Comparison of ENCODE assay signal across 1 cellular context in the genomic region with DNA sequence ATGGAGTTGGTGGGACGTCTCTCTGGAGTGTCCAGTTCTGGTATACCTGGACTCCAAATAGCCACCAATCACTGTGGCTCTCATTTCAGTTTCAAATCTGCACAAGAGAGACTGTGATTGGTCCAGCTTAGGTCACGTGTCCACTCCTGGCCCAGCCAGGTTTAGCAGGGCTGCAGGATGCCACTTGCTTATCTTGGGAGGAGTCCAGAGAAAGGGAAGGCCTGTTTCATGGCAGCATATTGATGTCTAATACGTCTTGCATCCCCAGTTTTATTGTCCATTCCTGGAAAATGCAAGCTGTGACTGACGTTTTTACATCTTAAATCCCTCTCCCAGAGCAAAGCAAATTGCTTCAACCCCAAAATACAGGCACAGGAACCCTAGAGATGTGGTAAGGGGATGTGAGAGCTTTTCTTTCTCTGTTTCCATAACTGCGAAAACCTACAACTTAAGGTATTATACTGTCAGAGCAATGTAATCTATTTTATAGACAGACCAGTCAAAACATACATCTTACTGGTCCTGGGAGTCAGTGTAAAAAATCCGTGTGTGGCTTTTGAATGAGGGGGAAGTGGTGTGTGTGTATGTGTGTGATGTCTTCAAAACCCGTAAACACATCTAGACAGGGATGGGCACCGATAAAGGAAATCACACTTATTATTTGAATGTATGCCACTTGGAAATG.
TF ChIP-seq lines count a peak whose summit lies in the region.

No MANE protein-coding gene starts in this region.

TF ChIP-seq in K562, 482 proteins besides CTCF, POLR2A, EP300 and RAD21 (continued from another document):
- TF ChIP-seq, protein P1, sequence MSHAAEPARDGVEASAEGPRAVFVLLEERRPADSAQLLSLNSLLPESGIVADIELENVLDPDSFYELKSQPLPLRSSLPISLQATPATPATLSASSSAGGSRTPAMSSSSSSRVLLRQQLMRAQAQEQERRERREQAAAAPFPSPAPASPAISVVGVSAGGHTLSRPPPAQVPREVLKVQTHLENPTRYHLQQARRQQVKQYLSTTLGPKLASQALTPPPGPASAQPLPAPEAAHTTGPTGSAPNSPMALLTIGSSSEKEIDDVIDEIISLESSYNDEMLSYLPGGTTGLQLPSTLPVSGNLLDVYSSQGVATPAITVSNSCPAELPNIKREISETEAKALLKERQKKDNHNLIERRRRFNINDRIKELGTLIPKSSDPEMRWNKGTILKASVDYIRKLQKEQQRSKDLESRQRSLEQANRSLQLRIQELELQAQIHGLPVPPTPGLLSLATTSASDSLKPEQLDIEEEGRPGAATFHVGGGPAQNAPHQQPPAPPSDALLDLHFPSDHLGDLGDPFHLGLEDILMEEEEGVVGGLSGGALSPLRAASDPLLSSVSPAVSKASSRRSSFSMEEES (CRISPR knock-in tag; IDR thresholded peaks at IDR 0.05) = peak; percentile 60
- TF ChIP-seq, protein P2, sequence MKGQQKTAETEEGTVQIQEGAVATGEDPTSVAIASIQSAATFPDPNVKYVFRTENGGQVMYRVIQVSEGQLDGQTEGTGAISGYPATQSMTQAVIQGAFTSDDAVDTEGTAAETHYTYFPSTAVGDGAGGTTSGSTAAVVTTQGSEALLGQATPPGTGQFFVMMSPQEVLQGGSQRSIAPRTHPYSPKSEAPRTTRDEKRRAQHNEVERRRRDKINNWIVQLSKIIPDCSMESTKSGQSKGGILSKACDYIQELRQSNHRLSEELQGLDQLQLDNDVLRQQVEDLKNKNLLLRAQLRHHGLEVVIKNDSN (CRISPR knock-in tag; IDR thresholded peaks at IDR 0.05) = peak; percentile 77
- TF ChIP-seq EP400 (IDR thresholded peaks at IDR 0.05) (no peak), CBFA2T2 (conservative IDR thresholded peaks at IDR 0.05) (peak; percentile 38; the same call in 1 of the 2 replicates), ZNF778 (CRISPR knock-in tag; IDR thresholded peaks at IDR 0.05) (no peak), HCFC1 (IDR thresholded peaks at IDR 0.05; ENCODE audit: low read depth, low read length) (no peak), RBM25 (IDR thresholded peaks at IDR 0.05; ENCODE audit: low read depth, low read length, severe bottlenecking) (peak; percentile 9), HIVEP1 (CRISPR knock-in tag; IDR thresholded peaks at IDR 0.05) (no peak), RAD51 (IDR thresholded peaks at IDR 0.05; ENCODE audit: borderline replicate concordance, low read depth) (peak; percentile 90), FOS (IDR thresholded peaks at IDR 0.05; ENCODE audit: extremely low read depth, insufficient read length) (peak; percentile 50), BRD9 (IDR thresholded peaks at IDR 0.05; ENCODE audit: low read depth, partially characterized antibody) (no peak), HMGN3 (IDR thresholded peaks at IDR 0.05; ENCODE audit: borderline replicate concordance, extremely low read depth, insufficient read length, low read depth, low read length) (no peak)
- TF ChIP-seq, protein P3, sequence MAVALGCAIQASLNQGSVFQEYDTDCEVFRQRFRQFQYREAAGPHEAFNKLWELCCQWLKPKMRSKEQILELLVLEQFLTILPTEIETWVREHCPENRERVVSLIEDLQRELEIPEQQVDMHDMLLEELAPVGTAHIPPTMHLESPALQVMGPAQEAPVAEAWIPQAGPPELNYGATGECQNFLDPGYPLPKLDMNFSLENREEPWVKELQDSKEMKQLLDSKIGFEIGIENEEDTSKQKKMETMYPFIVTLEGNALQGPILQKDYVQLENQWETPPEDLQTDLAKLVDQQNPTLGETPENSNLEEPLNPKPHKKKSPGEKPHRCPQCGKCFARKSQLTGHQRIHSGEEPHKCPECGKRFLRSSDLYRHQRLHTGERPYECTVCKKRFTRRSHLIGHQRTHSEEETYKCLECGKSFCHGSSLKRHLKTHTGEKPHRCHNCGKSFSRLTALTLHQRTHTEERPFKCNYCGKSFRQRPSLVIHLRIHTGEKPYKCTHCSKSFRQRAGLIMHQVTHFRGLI (CRISPR knock-in tag; IDR thresholded peaks at IDR 0.05) = no peak
- TF ChIP-seq, protein P4, sequence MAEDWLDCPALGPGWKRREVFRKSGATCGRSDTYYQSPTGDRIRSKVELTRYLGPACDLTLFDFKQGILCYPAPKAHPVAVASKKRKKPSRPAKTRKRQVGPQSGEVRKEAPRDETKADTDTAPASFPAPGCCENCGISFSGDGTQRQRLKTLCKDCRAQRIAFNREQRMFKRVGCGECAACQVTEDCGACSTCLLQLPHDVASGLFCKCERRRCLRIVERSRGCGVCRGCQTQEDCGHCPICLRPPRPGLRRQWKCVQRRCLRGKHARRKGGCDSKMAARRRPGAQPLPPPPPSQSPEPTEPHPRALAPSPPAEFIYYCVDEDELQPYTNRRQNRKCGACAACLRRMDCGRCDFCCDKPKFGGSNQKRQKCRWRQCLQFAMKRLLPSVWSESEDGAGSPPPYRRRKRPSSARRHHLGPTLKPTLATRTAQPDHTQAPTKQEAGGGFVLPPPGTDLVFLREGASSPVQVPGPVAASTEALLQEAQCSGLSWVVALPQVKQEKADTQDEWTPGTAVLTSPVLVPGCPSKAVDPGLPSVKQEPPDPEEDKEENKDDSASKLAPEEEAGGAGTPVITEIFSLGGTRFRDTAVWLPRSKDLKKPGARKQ (CRISPR knock-in tag; IDR thresholded peaks at IDR 0.05) = no peak
